27 cellular contexts compared by ENCODE assay signal in genomic region chr9:106713206-106713605, GRCh38.
"Had no signal": no experiment of that assay in that cellular context is flagged by ENCODE, and none has a peak within 500 bp of the region (broad histone marks: within the 10 kb centered on the region; RNA-seq: fewer than 3 reads in every experiment).

No MANE protein-coding gene starts in this region.

- H3K27ac ChIP-seq: colonic mucosa, coronary artery, dorsolateral prefrontal cortex, epithelial cell of prostate, esophagus muscularis mucosa, esophagus squamous epithelium, foreskin keratinocyte, gastrocnemius medialis, gastroesophageal sphincter, heart left ventricle, heart right ventricle had no signal

- H3K27me3 ChIP-seq: colonic mucosa, esophagus muscularis mucosa, esophagus squamous epithelium, foreskin keratinocyte, gastrocnemius medialis, gastroesophageal sphincter, heart left ventricle, heart right ventricle had no signal

- DNase-seq: colonic mucosa; cortex of kidney; dermis blood vessel endothelial cell; dorsolateral prefrontal cortex; effector CD4-positive, alpha-beta T cell; effector CD8-positive, alpha-beta T cell; effector memory CD4-positive, alpha-beta T cell; effector memory CD8-positive, alpha-beta T cell; endodermal cell; erythroblast; esophagus squamous epithelium; foreskin fibroblast; foreskin keratinocyte; foreskin melanocyte; gastrocnemius medialis; glutamatergic neuron; head of caudate nucleus; heart left ventricle; heart right ventricle had no signal

- H3K36me3 ChIP-seq: colonic mucosa, esophagus muscularis mucosa, esophagus squamous epithelium, gastrocnemius medialis, gastroesophageal sphincter, heart left ventricle, heart right ventricle had no signal

- FAIRE-seq: colon, endometrium, endothelial cell of umbilical vein, frontal cortex had no signal

- H3K4me3 ChIP-seq: colonic mucosa, coronary artery, dorsolateral prefrontal cortex, esophagus muscularis mucosa, esophagus squamous epithelium, gastrocnemius medialis, gastroesophageal sphincter, heart left ventricle, heart right ventricle had no signal

- H3K4me1 ChIP-seq: colonic mucosa had no signal

- H3K9me3 ChIP-seq: colonic mucosa, esophagus muscularis mucosa, esophagus squamous epithelium, gastrocnemius medialis, gastroesophageal sphincter, heart left ventricle, heart right ventricle had no signal
